22 cellular contexts compared by ENCODE assay signal in the genomic region with DNA sequence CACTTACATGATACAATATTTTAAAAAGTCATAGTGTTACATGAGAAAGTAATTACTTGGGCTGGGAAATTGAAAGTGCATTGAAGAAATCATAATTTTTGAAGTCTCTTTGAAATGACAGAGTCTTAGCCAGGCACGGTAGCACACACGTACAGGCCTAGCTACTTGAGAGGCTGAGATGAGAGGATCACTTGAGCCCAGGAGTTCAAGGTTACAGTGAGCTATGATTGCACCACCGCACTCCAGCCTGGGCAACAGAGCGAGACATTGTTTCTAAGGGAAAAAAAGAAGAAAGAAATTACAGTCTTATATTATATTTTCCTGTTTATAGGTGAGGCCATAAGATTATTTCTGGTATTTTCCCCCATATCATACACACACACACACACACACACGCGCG. TPM values are rescaled to one million over a fixed set of nuclear protein-coding genes. Genes with fewer than 3 reads are reported as not detected.
"Had no signal": no experiment of that assay in that cellular context is flagged by ENCODE, and none has a peak within 500 bp of the region (broad histone marks: within the 10 kb centered on the region; RNA-seq: fewer than 3 reads in every experiment).

No MANE protein-coding gene starts in this region.

- H3K4me3 ChIP-seq: K562, PC-9, Peyer's patch, SJCRH30 had no signal

- H3K27ac ChIP-seq: PC-9, Peyer's patch, SJCRH30 had no signal

- DNase-seq: NCI-H1092; NCI-H1105 treated with DMSO at 0.1 percent for 48 hours; NCI-H1417 treated with DMSO at 0.1 percent for 48 hours; NCI-H146; NCI-H1694 treated with DMSO at 0.1 percent for 48 hours; NCI-H1930; NCI-H2081; NCI-H2107; NCI-H2227 treated with DMSO at 0.1 percent for 48 hours; NCI-H524; NCI-H526 treated with DMSO at 0.1 percent for 48 hours; NCI-H748 treated with DMSO at 0.1 percent for 48 hours; NK-92 treated with Interleukin-12 subunit alpha and Interleukin-12 subunit beta, amount 100 ng/mL, for 24 hours; OCI-M1; PC-9; Peyer's patch; SHP77 treated with DMSO at 0.1 percent for 48 hours; SJCRH30 had no signal

- H3K9me3 Mint-ChIP-seq: IgD-negative memory B cell had no signal

- H3K27me3 ChIP-seq: Peyer's patch, SJCRH30 had no signal

- H3K27me3 Mint-ChIP-seq: IgD-negative memory B cell had no signal

- H3K27ac Mint-ChIP-seq: IgD-negative memory B cell had no signal

- H3K9me3 ChIP-seq: Peyer's patch, SJCRH30 had no signal

- H3K4me3 Mint-ChIP-seq: IgD-negative memory B cell had no signal

- H2AFZ ChIP-seq: PC-9 had no signal

- H3K4me1 ChIP-seq: Peyer's patch had no signal

- ATAC-seq: K562, Right ventricle myocardium inferior, SK-N-SH treated with all-trans-retinoic acid at 6 μM for 48 hours had no signal

- H3K4me2 ChIP-seq: PC-9 had no signal

RNA-seq across cellular contexts. Expression of a gene that starts 9.2 kb away (rescaled TPM):
- total RNA-seq: SJCRH30 had no signal
